1 cellular context compared by ENCODE assay signal in genomic region chr11:18000760-18001159, GRCh38.
TF ChIP-seq lines count a peak whose summit lies in the region.

No MANE protein-coding gene starts in this region.

TF ChIP-seq in HepG2, 621 proteins besides CTCF, POLR2A, EP300 and RAD21 (continued from another document and continues in another):
- TF ChIP-seq PRDM15 (CRISPR knock-in tag; IDR thresholded peaks at IDR 0.05) (no peak), MIXL1 (CRISPR knock-in tag; IDR thresholded peaks at IDR 0.05) (0 out of 2 replicates have a peak, but pooled peaks have one; percentile 42), ZNF530 (CRISPR knock-in tag; IDR thresholded peaks at IDR 0.05; ENCODE audit: low read depth) (no peak), ZNF775 (CRISPR knock-in tag; IDR thresholded peaks at IDR 0.05; ENCODE audit: borderline replicate concordance) (no peak), KLF16 (CRISPR knock-in tag; IDR thresholded peaks at IDR 0.05) (peak in 1 of 2 experiments; percentile 70; a peak in 1 of 4 replicates), ZNF577 (CRISPR knock-in tag; IDR thresholded peaks at IDR 0.05; ENCODE audit: borderline replicate concordance, low read depth) (no peak), TFE3 (CRISPR knock-in tag; IDR thresholded peaks at IDR 0.05) (0 out of 2 replicates have a peak, but pooled peaks have one; percentile 15), E2F1 (CRISPR knock-in tag; IDR thresholded peaks at IDR 0.05) (no peak), ZNF574 (CRISPR knock-in tag; IDR thresholded peaks at IDR 0.05) (no peak), ZFP36L2 (CRISPR knock-in tag; IDR thresholded peaks at IDR 0.05) (no peak), PAX8 (CRISPR knock-in tag; IDR thresholded peaks at IDR 0.05; ENCODE audit: borderline replicate concordance) (no peak), USF2 (IDR thresholded peaks at IDR 0.05; ENCODE audit: low read depth, low read length) (no peak), USF2 (CRISPR knock-in tag; IDR thresholded peaks at IDR 0.05; ENCODE audit: borderline replicate concordance) (no peak), MLXIP (CRISPR knock-in tag; IDR thresholded peaks at IDR 0.05; ENCODE audit: borderline replicate concordance) (no peak), ZBTB33 (CRISPR knock-in tag; IDR thresholded peaks at IDR 0.05) (peak; percentile 47; the same call in 1 of the 2 replicates), MBD4 (IDR thresholded peaks at IDR 0.05; ENCODE audit: borderline replicate concordance, low read length) (no peak), ZNF446 (CRISPR knock-in tag; IDR thresholded peaks at IDR 0.05) (no peak), PREB (CRISPR knock-in tag; IDR thresholded peaks at IDR 0.05) (no peak), SMARCC2 (IDR thresholded peaks at IDR 0.05) (no peak), ZNF75D (CRISPR knock-in tag; IDR thresholded peaks at IDR 0.05; ENCODE audit: borderline replicate concordance) (no peak), MXD3 (CRISPR knock-in tag; IDR thresholded peaks at IDR 0.05) (no peak), HNRNPH1 (optimal IDR thresholded peaks at IDR 0.05; ENCODE audit: low read depth, low read length) (no peak), ZNF24 (IDR thresholded peaks at IDR 0.05) (no peak), NFIB (CRISPR knock-in tag; IDR thresholded peaks at IDR 0.05; ENCODE audit: borderline replicate concordance) (no peak), ZNF703 (CRISPR knock-in tag; IDR thresholded peaks at IDR 0.05; ENCODE audit: borderline replicate concordance) (no peak), AHDC1 (CRISPR knock-in tag; IDR thresholded peaks at IDR 0.05; ENCODE audit: borderline replicate concordance) (peak; percentile 66; the same call in 1 of the 2 replicates), IRX3 (CRISPR knock-in tag; IDR thresholded peaks at IDR 0.05; ENCODE audit: borderline replicate concordance, low read depth) (no peak), ZNF768 (CRISPR knock-in tag; IDR thresholded peaks at IDR 0.05) (no peak), ZNF558 (CRISPR knock-in tag; IDR thresholded peaks at IDR 0.05; ENCODE audit: borderline replicate concordance) (no peak), SP1 (IDR thresholded peaks at IDR 0.05) (no peak), SP1 (CRISPR knock-in tag; IDR thresholded peaks at IDR 0.05) (no peak), ZNF451 (CRISPR knock-in tag; IDR thresholded peaks at IDR 0.05) (no peak)
